In the genomic region with DNA sequence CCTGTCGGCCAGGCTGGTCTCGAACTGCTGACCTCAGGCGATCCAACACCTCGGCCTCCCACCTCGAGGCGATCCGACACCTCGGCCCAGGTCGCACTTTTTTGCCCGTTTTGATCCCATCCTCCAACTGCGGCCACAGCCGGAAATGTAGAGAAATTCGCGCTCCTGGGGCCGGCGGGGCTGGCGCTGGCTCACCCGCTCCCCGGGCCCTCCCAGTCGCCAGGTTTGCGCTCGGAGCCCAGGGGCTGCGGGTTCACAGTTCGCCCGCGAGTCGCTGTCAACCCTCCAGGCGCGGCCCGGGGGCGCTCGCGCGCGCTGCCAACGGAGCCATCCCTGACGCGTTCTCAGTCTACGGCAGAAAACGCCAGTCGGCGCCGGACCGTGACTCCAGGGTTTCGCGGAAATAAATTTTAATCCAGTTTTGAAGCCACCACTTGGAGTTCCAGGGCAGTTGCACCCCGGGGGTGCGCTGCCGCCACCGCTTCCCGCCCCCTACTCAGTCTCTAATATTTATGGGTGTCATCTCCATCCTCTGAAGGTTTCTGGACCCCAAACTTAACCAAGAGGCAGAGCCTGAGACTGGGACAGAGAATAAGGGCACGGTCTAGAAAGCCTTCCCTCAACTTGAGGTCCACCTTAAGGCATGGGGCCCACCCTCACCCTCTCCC, we compare ENCODE assay signal across 8 cellular contexts. TPM values are rescaled to one million over a fixed set of nuclear protein-coding genes. Genes with fewer than 3 reads are reported as not detected.
A peak's percentile ranks its signal among the peaks of the same experiment; 100 is the strongest.
DNase-seq lines count a peak whose midpoint lies in the region; ATAC-seq, FAIRE-seq and TF ChIP-seq lines count a peak whose summit lies in the region.

No MANE protein-coding gene starts in this region.

- peak overlapping the region; percentile 78 to 96 (median 83) for H3K27ac Mint-ChIP-seq in CD4-positive, CD25-positive, alpha-beta regulatory T cell
- H3K27ac Mint-ChIP-seq in WTC11 = no peak overlapping the region

- TF ChIP-seq CTCF in WTC11 (IDR thresholded peaks at IDR 0.05) = no peak; the same call in 1 of the 2 replicates
- peak; percentile 67 for TF ChIP-seq CTCF in bronchial epithelial cell (IDR thresholded peaks at IDR 0.05; ENCODE audit: insufficient read depth, low read length, severe bottlenecking)

- peak; percentile 48 to 50 for ATAC-seq in CD4-positive, CD25-positive, alpha-beta regulatory T cell (ENCODE audit: low read depth in 2 of 2)
- ATAC-seq in HG03196 (IDR thresholded peaks at IDR 0.05; ENCODE audit: unreplicated experiment) (peak; percentile 30), WTC11 (peak; percentile 95), left colon (peak; percentile 77)

- peak; percentile 70 to 85 (median 75) for DNase-seq in CD4-positive, CD25-positive, alpha-beta regulatory T cell
- DNase-seq in WTC11 (ENCODE audit: low spot score) = peak; percentile 93
- DNase-seq in bronchial epithelial cell (ENCODE audit: low read depth) = peak; percentile 51
- DNase-seq in left colon = peak; percentile 83 to 92
- peak in 2 of 3 donors; percentile 65 to 73 for DNase-seq in stimulated activated CD4-positive, alpha-beta T cell treated with anti-CD3 and anti-CD28 coated beads, TNF-alpha, amount 100 ng/mL, for 1 hour (ENCODE audit: low read depth in 3 of 3, low spot score in 1 of 3)
- no peak for DNase-seq in amniotic stem cell (lab: John Stamatoyannopoulos, UW)
- no peak for DNase-seq in SIG-M5 treated with dmso at 0.1 percent for 504 hours (lab: John Stamatoyannopoulos, UW; ENCODE audit: unreplicated experiment)

- H3K4me1 ChIP-seq in CD4-positive, CD25-positive, alpha-beta regulatory T cell (ENCODE audit: control insufficient read depth, insufficient read depth, low read length, poor library complexity, severe bottlenecking) = peaks cover 52% of the 10 kb centered on the region

- H3K4me1 Mint-ChIP-seq in CD4-positive, CD25-positive, alpha-beta regulatory T cell = peaks cover 14 to 57% (median 32%) of the 10 kb centered on the region in 4 donors
- H3K4me1 Mint-ChIP-seq in WTC11 = no peaks in the 10 kb centered on the region

- H3K4me3 ChIP-seq in CD4-positive, CD25-positive, alpha-beta regulatory T cell (ENCODE audit: low read depth, low read length) = peak overlapping the region; percentile 63
- H3K4me3 ChIP-seq in bronchial epithelial cell (ENCODE audit: low read depth, low read length) = peak overlapping the region; percentile 17

- no peaks in the 10 kb centered on the region for H3K9me3 ChIP-seq in CD4-positive, CD25-positive, alpha-beta regulatory T cell (ENCODE audit: control insufficient read depth in 2 of 2, low read length in 2 of 2)

- no peaks in the 10 kb centered on the region for H3K27me3 ChIP-seq in CD4-positive, CD25-positive, alpha-beta regulatory T cell (ENCODE audit: control insufficient read depth, insufficient read depth, low read length)
- peaks cover 3% of the 10 kb centered on the region for H3K27me3 ChIP-seq in bronchial epithelial cell (ENCODE audit: control insufficient read depth, insufficient read depth, low read length)

- H3K36me3 Mint-ChIP-seq in CD4-positive, CD25-positive, alpha-beta regulatory T cell = no peaks in the 10 kb centered on the region
- no peaks in the 10 kb centered on the region for H3K36me3 Mint-ChIP-seq in WTC11

- H3K27me3 Mint-ChIP-seq in CD4-positive, CD25-positive, alpha-beta regulatory T cell = no peaks in the 10 kb centered on the region
- peaks cover 11% of the 10 kb centered on the region for H3K27me3 Mint-ChIP-seq in WTC11 (ENCODE audit: low read depth)

- H3K36me3 ChIP-seq in CD4-positive, CD25-positive, alpha-beta regulatory T cell (ENCODE audit: control insufficient read depth, insufficient read depth, low read length) = no peaks in the 10 kb centered on the region
- H3K36me3 ChIP-seq in bronchial epithelial cell (ENCODE audit: control insufficient read depth, insufficient read depth, low read length) = no peaks in the 10 kb centered on the region

- peak overlapping the region; percentile 83 for H3K27ac ChIP-seq in CD4-positive, CD25-positive, alpha-beta regulatory T cell (ENCODE audit: insufficient read depth, low read length, poor library complexity, severe bottlenecking)

- peaks cover 0 to 3% (median 0%) of the 10 kb centered on the region in 7 donors for H3K9me3 Mint-ChIP-seq in CD4-positive, CD25-positive, alpha-beta regulatory T cell
- H3K9me3 Mint-ChIP-seq in WTC11 = no peaks in the 10 kb centered on the region

- POLR2A ChIA-PET in WTC11 (lab: Charles Lee) = no interaction called here

- FAIRE-seq in bronchial epithelial cell (lab: Jason Lieb, UNC) = no peak

- CTCF ChIA-PET in WTC11 (lab: Charles Lee) = no interaction called here

- intact Hi-C loops in left colon (cut with DNase I, micrococcal nuclease) = no loop called here

- peak overlapping the region; percentile 70 to 84 (median 77) for H3K4me3 Mint-ChIP-seq in CD4-positive, CD25-positive, alpha-beta regulatory T cell
- H3K4me3 Mint-ChIP-seq in WTC11 = peak overlapping the region; percentile 45

TF ChIP-seq in WTC11, 78 proteins besides CTCF, POLR2A, EP300 and RAD21 (continues in another document):
- TF ChIP-seq ZBTB43 (CRISPR knock-in tag; IDR thresholded peaks at IDR 0.05) = no peak
- TF ChIP-seq CBFB (CRISPR knock-in tag; IDR thresholded peaks at IDR 0.05; ENCODE audit: low read depth) = no peak
- no peak for TF ChIP-seq AR (CRISPR knock-in tag; IDR thresholded peaks at IDR 0.05)
- TF ChIP-seq SMAD3 (CRISPR knock-in tag; IDR thresholded peaks at IDR 0.05; ENCODE audit: borderline replicate concordance) = no peak
- TF ChIP-seq HMGXB4 (CRISPR knock-in tag; IDR thresholded peaks at IDR 0.05) = peak; percentile 77

RNA-seq across cellular contexts. Expression of gene KLHDC7B, which starts 1.5 kb away (rescaled TPM):
- 5.9 TPM for total RNA-seq in CD4-positive, CD25-positive, alpha-beta regulatory T cell
- 10 to 100 TPM in 1 of 4 donors, 1 to 10 TPM in 3; 5.6 to 11.7 (median 8.4) TPM for polyA plus RNA-seq in CD4-positive, CD25-positive, alpha-beta regulatory T cell
- not detected in 3 replicates for total RNA-seq in WTC11 (2021)
- 0.26 TPM in 2 replicates for total RNA-seq in bronchial epithelial cell
- under 1 TPM in 1 of 2 donors, not detected in 1; 0.17 TPM for total RNA-seq in left colon

RNA-seq across cellular contexts. Expression of gene TYMP, which starts 14.4 kb away (rescaled TPM):
- total RNA-seq in CD4-positive, CD25-positive, alpha-beta regulatory T cell = 46.9 TPM
- 10 to 100 TPM; 29.2 to 65.2 (median 44.4) TPM for polyA plus RNA-seq in CD4-positive, CD25-positive, alpha-beta regulatory T cell
- total RNA-seq in WTC11 (2021) (1.2 to 1.8 TPM (median 1.5 TPM) in 3 replicates), bronchial epithelial cell (56.6 and 126 TPM in 2 replicates), left colon (10 to 100 TPM; 32.0 to 33.0 TPM)

RNA-seq across cellular contexts. Expression of gene SYCE3, which starts 18.5 kb away (rescaled TPM):
- not detected for total RNA-seq in CD4-positive, CD25-positive, alpha-beta regulatory T cell
- polyA plus RNA-seq in CD4-positive, CD25-positive, alpha-beta regulatory T cell = not detected
- total RNA-seq in WTC11 (2021) = 0.46 to 0.89 TPM (median 0.85 TPM) in 3 replicates
- 0.51 and 0.79 TPM in 2 replicates for total RNA-seq in bronchial epithelial cell
- total RNA-seq in left colon = under 1 TPM in 1 of 2 donors, not detected in 1; 0.67 TPM

RNA-seq across cellular contexts. Expression of gene SCO2, which starts 18.8 kb away (rescaled TPM):
- total RNA-seq in CD4-positive, CD25-positive, alpha-beta regulatory T cell = 14.6 TPM
- polyA plus RNA-seq in CD4-positive, CD25-positive, alpha-beta regulatory T cell = 10 to 100 TPM in 1 of 4 donors, 1 to 10 TPM in 3; 6.4 to 10.4 (median 7.7) TPM
- total RNA-seq in WTC11 (2021) (1.5 to 5.5 TPM in 2 of 3 replicates, not detected in the other), bronchial epithelial cell (2.0 and 2.1 TPM in 2 replicates), left colon (1 to 10 TPM; 5.5 to 5.7 TPM)

RNA-seq across cellular contexts. Expression of gene CPT1B, which starts 34.0 kb away (rescaled TPM):
- total RNA-seq in CD4-positive, CD25-positive, alpha-beta regulatory T cell = 71.8 TPM
- polyA plus RNA-seq in CD4-positive, CD25-positive, alpha-beta regulatory T cell = under 1 TPM in 3 of 4 donors, not detected in 1; 0.25 to 0.76 (median 0.27) TPM
- total RNA-seq in WTC11 (2021) (33.7 to 47.8 TPM (median 47.4 TPM) in 3 replicates), bronchial epithelial cell (3.4 and 8.2 TPM in 2 replicates), left colon (10 to 100 TPM; 22.6 to 26.6 TPM)

Comparison
In these comparisons a context has a peak if more than half of its experiments do, and no peak if none do; other contexts are left out.
1. ATAC-seq: peak in every context shown above with its lines; median percentile 95 in WTC11; 77 in left colon; 49 in CD4-positive, CD25-positive, alpha-beta regulatory T cell; 30 in HG03196.
2. DNase-seq: peak in CD4-positive, CD25-positive, alpha-beta regulatory T cell (3 of 3), WTC11 (single experiment), bronchial epithelial cell (single experiment), left colon (2 of 2) and stimulated activated CD4-positive, alpha-beta T cell treated with anti-CD3 and anti-CD28 coated beads, TNF-alpha, amount 100 ng/mL, for 1 hour (2 of 3); none in amniotic stem cell (single experiment) and SIG-M5 treated with dmso at 0.1 percent for 504 hours (single experiment).
3. RNA of gene TYMP, which starts 14.4 kb away (total RNA-seq): 56.6 to 126 TPM in bronchial epithelial cell, 46.9 TPM in CD4-positive, CD25-positive, alpha-beta regulatory T cell (single experiment) and 32.0 to 33.0 TPM in left colon; 1.2 to 1.8 TPM in WTC11; every median in the first group is over 10 times any median in the second.